In genomic region chr7:102073931-102074880, GRCh38 we compare ENCODE assay signal across 29 cellular contexts.
DNase-seq lines count a peak whose midpoint lies in the region; ATAC-seq and TF ChIP-seq lines count a peak whose summit lies in the region.
"Had no signal": no experiment of that assay in that cellular context is flagged by ENCODE, and none has a peak within 500 bp of the region (broad histone marks: within the 10 kb centered on the region; RNA-seq: fewer than 3 reads in every experiment).

No MANE protein-coding gene starts in this region.

- H3K27me3 ChIP-seq in left lung = no peaks in the 10 kb centered on the region
- H3K27me3 ChIP-seq: uterus had no signal

- intact Hi-C loops in left lung (cut with DNase I) = no loop called here

- H3K4me1 ChIP-seq in left lung = no peaks in the 10 kb centered on the region
- H3K4me1 ChIP-seq: uterus had no signal

- CTCF ChIA-PET in AG04449 (lab: Yijun Ruan, JAX) (interaction anchor here (1.4 kb wide), 1 partner anchor 23 kb away, joined by 4 read pairs; no protein-coding TSS in a partner anchor), WTC11 (lab: Charles Lee) (interaction anchor here (0.6 kb wide), 1 partner anchor 930 kb away, joined by 3 read pairs; no protein-coding TSS in a partner anchor)

- peaks cover 35% of the 10 kb centered on the region for H3K4me1 Mint-ChIP-seq in WTC11
- H3K4me1 Mint-ChIP-seq: activated CD4-positive, alpha-beta T cell treated with anti-CD3 and anti-CD28 coated beads for 36 hours; nephron had no signal

- peak; percentile 41 for DNase-seq in AG04449 (ENCODE audit: low read depth, low spot score)
- peak; percentile 38 for DNase-seq in HCEC 1CT
- DNase-seq in WTC11 (ENCODE audit: low spot score) = no peak
- peak; percentile 41 for DNase-seq in mesenteric fat pad (ENCODE audit: low spot score)
- DNase-seq in left lung = no peak
- DNase-seq in dedifferentiated amniotic fluid mesenchymal stem cell (ENCODE audit: extremely low spot score) = no peak
- DNase-seq: activated CD4-positive, alpha-beta T cell treated with anti-CD3 and anti-CD28 coated beads for 36 hours; aorta; CD4-positive, alpha-beta T cell; DMS79 treated with DMSO at 0.1 percent for 48 hours; effector memory CD8-positive, alpha-beta T cell; erythroblast; islet precursor cell; Kasumi-1; NCI-H1417 treated with DMSO at 0.1 percent for 48 hours; NCI-H2081 treated with DMSO at 0.1 percent for 48 hours; PC-9; retina; stimulated activated CD4-positive, alpha-beta T cell treated with anti-CD3 and anti-CD28 coated beads, Interleukin-2, amount 100 ng/mL, for 24 hours; stimulated activated CD8-positive, alpha-beta memory T cell treated with anti-CD3 and anti-CD28 coated beads, Interleukin-4, amount 100 ng/mL, for 48 hours; stimulated activated naive CD8-positive, alpha-beta T cell treated with anti-CD3 and anti-CD28 coated beads, Interleukin-15, amount 100 ng/mL, for 72 hours; uterus had no signal

- ATAC-seq in WTC11 = no peak
- ATAC-seq in left lung = no peak
- no peak for ATAC-seq in GM19467 (IDR thresholded peaks at IDR 0.05; ENCODE audit: unreplicated experiment)
- ATAC-seq in HG02981 (IDR thresholded peaks at IDR 0.05; ENCODE audit: unreplicated experiment) = no peak
- ATAC-seq: activated CD4-positive, alpha-beta T cell treated with anti-CD3 and anti-CD28 coated beads for 36 hours; activated naive CD4-positive, alpha-beta T cell treated with anti-CD3 and anti-CD28 coated beads, Interleukin-2, amount 50 U/mL, for 72 hours; effector memory CD8-positive, alpha-beta T cell; stimulated activated naive CD8-positive, alpha-beta T cell treated with anti-CD3 and anti-CD28 coated beads, Interleukin-15, amount 100 ng/mL, for 72 hours had no signal

- peaks cover 8% of the 10 kb centered on the region for H3K9me3 Mint-ChIP-seq in WTC11
- H3K9me3 Mint-ChIP-seq: effector memory CD8-positive, alpha-beta T cell; stimulated activated naive CD8-positive, alpha-beta T cell treated with anti-CD3 and anti-CD28 coated beads, Interleukin-15, amount 100 ng/mL, for 72 hours had no signal

- H3K4me3 ChIP-seq in AG04449 (ENCODE audit: low read depth, low read length) (no peak overlapping the region), left lung (no peak overlapping the region)
- H3K4me3 ChIP-seq: lung, PC-9, SK-N-MC, thoracic aorta, uterus had no signal

- peaks cover 0 to 7% of the 10 kb centered on the region in 2 donors for H3K9me3 ChIP-seq in left lung
- H3K9me3 ChIP-seq: thoracic aorta, uterus had no signal

- peaks cover 0 to 44% of the 10 kb centered on the region in 2 donors for H3K36me3 ChIP-seq in left lung
- H3K36me3 ChIP-seq: uterus had no signal

- peak overlapping the region; percentile 53 for H3K27ac Mint-ChIP-seq in WTC11
- H3K27ac Mint-ChIP-seq: activated CD4-positive, alpha-beta T cell treated with anti-CD3 and anti-CD28 coated beads for 36 hours; activated naive CD4-positive, alpha-beta T cell treated with anti-CD3 and anti-CD28 coated beads, Interleukin-2, amount 50 U/mL, for 72 hours; CD4-positive, alpha-beta T cell; effector memory CD8-positive, alpha-beta T cell; nephron had no signal

- H3K4me3 Mint-ChIP-seq in WTC11 = no peak overlapping the region
- H3K4me3 Mint-ChIP-seq: activated CD4-positive, alpha-beta T cell treated with anti-CD3 and anti-CD28 coated beads for 36 hours; CD4-positive, alpha-beta T cell; effector memory CD8-positive, alpha-beta T cell; nephron; stimulated activated naive CD8-positive, alpha-beta T cell treated with anti-CD3 and anti-CD28 coated beads, Interleukin-15, amount 100 ng/mL, for 72 hours had no signal

- TF ChIP-seq CTCF in AG04449 (IDR thresholded peaks at IDR 0.05; ENCODE audit: insufficient read depth, low read length, missing control alignments) (no peak), WTC11 (IDR thresholded peaks at IDR 0.05) (no peak), left lung (IDR thresholded peaks at IDR 0.05) (no peak)

- no peaks in the 10 kb centered on the region for H3K27me3 Mint-ChIP-seq in WTC11 (ENCODE audit: low read depth)
- H3K27me3 Mint-ChIP-seq: activated CD4-positive, alpha-beta T cell treated with anti-CD3 and anti-CD28 coated beads for 36 hours; CD4-positive, alpha-beta T cell; effector memory CD8-positive, alpha-beta T cell; stimulated activated naive CD8-positive, alpha-beta T cell treated with anti-CD3 and anti-CD28 coated beads, Interleukin-15, amount 100 ng/mL, for 72 hours had no signal

- POLR2A ChIA-PET in AG04449 (lab: Yijun Ruan, JAX) (interaction anchor here (1.2 kb wide), 1 partner anchor 10 kb away, joined by 3 read pairs; no protein-coding TSS in a partner anchor), WTC11 (lab: Charles Lee) (no interaction called here)

- H3K36me3 Mint-ChIP-seq in WTC11 = peaks cover 31% of the 10 kb centered on the region

- no peak overlapping the region for H3K27ac ChIP-seq in left lung
- H3K27ac ChIP-seq: PC-9, SK-N-MC, thoracic aorta, uterus had no signal

TF ChIP-seq in WTC11, 78 proteins besides CTCF, POLR2A, EP300 and RAD21:
- TF ChIP-seq MAX (CRISPR knock-in tag; IDR thresholded peaks at IDR 0.05) = no peak
- TF ChIP-seq ATF2 (CRISPR knock-in tag; IDR thresholded peaks at IDR 0.05; ENCODE audit: borderline replicate concordance, low read depth) = no peak
- no peak for TF ChIP-seq ZMAT4 (CRISPR knock-in tag; IDR thresholded peaks at IDR 0.05)
- no peak for TF ChIP-seq ZNF138 (CRISPR knock-in tag; conservative IDR thresholded peaks at IDR 0.05)
- no peak for TF ChIP-seq TEAD1 (CRISPR knock-in tag; IDR thresholded peaks at IDR 0.05)

Comparison
In these comparisons a context has a peak if more than half of its experiments do, and no peak if none do; other contexts are left out.
1. DNase-seq: peak in AG04449 (single experiment), HCEC 1CT (single experiment) and mesenteric fat pad (single experiment); none in WTC11 (single experiment), left lung (0 of 2) and dedifferentiated amniotic fluid mesenchymal stem cell (single experiment).